ENCODE assay signal across 15 cellular contexts in the genomic region with DNA sequence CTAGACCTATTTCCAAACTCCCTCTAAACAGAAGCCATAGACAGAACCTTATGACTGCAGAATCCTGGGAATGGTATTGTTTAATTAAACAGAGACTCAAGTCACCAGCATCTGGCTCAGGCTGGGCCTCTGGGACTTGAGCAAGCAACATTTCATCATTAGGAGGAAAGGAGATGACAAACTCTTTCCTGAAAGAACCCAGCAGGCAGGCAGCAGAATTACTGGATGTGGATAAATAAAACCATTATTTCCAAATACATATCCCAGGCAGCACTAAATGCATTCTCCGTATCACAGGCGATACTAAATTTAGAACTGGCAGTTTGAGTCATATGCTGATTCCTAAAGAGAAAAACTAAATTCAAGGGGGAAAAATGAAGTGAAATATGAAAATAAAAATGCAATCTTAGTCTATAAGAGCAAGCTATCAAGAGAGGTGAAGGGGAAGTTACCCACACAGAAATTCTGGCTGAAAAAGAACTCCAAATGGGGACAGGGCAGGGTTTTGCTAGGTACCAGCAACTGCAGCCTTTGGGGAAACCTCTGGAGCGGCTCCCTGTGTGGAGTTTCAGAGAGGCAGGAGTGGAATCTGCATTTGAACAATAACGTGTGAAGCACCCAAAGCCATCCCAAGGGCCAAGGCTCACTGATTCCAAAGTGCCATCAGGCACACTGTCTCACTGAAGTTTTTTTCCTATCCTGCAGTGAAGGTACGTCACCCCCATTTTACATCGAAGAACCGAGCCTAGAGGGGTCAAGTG.
DNase-seq lines count a peak whose midpoint lies in the region; ATAC-seq and TF ChIP-seq lines count a peak whose summit lies in the region.
"Had no signal": no experiment of that assay in that cellular context is flagged by ENCODE, and none has a peak within 500 bp of the region (broad histone marks: within the 10 kb centered on the region; RNA-seq: fewer than 3 reads in every experiment).

No MANE protein-coding gene starts in this region.

- no peak overlapping the region for H3K4me3 ChIP-seq in ascending aorta
- H3K4me3 ChIP-seq in fibroblast of villous mesenchyme (ENCODE audit: low read depth, low read length) = no peak overlapping the region

- H3K9me3 ChIP-seq in ascending aorta = no peaks in the 10 kb centered on the region

- intact Hi-C loops in ascending aorta (cut with DNase I) = no loop called here
- intact Hi-C loops in sciatic nerve (cut with DNase I) = no loop called here

- CTCF ChIA-PET in GM10248 (lab: Yijun Ruan, JAX) = no interaction called here

- ATAC-seq in sciatic nerve (peak; percentile 77), HG02885 (IDR thresholded peaks at IDR 0.05; ENCODE audit: poor library complexity, unreplicated experiment) (no peak), HG03175 (IDR thresholded peaks at IDR 0.05; ENCODE audit: unreplicated experiment) (no peak)
- ATAC-seq: stimulated activated naive CD8-positive, alpha-beta T cell treated with anti-CD3 and anti-CD28 coated beads, Interleukin-15, Interleukin-2, amounts not matched to agents 100 U/mL and 50 U/mL, for 24 hours had no signal

- no peaks in the 10 kb centered on the region for H3K36me3 ChIP-seq in ascending aorta

- H3K27ac ChIP-seq in ascending aorta = peak overlapping the region; percentile 34 to 48
- H3K27ac ChIP-seq: VCaP had no signal

- H3K27me3 ChIP-seq in ascending aorta = no peaks in the 10 kb centered on the region

- DNase-seq in ELR (ENCODE audit: low read depth) = peak; percentile 8
- peak in 1 of 2 donors; percentile 77 for DNase-seq in ascending aorta (ENCODE audit: low spot score in 2 of 2)
- peak; percentile 77 for DNase-seq in fibroblast of villous mesenchyme (ENCODE audit: low read depth)
- no peak for DNase-seq in sciatic nerve (ENCODE audit: low spot score)
- no peak for DNase-seq in GM10248 (ENCODE audit: extremely low spot score)
- no peak for DNase-seq in NCI-H1048 (lab: John Stamatoyannopoulos, UW)
- DNase-seq: activated CD8-positive, alpha-beta memory T cell treated with anti-CD3 and anti-CD28 coated beads, Interleukin-2, amount 50 U/mL, for 48 hours; activated naive CD8-positive, alpha-beta T cell treated with anti-CD3 and anti-CD28 coated beads, Interleukin-2, amount 10 ng/mL, durations not matched to agents 7 days and 5 days; effector memory CD4-positive, alpha-beta T cell; NCI-H1694; SIG-M5; stimulated activated naive CD8-positive, alpha-beta T cell treated with anti-CD3 and anti-CD28 coated beads, Interleukin-15, Interleukin-2, amounts not matched to agents 100 U/mL and 50 U/mL, for 24 hours had no signal

- POLR2A ChIA-PET in GM10248 (lab: Yijun Ruan, JAX) = no interaction called here

- H3K4me1 ChIP-seq in ascending aorta = peaks cover 0 to 14% of the 10 kb centered on the region in 2 donors

- TF ChIP-seq CTCF in ascending aorta (IDR thresholded peaks at IDR 0.05) (no peak), fibroblast of villous mesenchyme (IDR thresholded peaks at IDR 0.05; ENCODE audit: insufficient read depth, low read depth, low read length) (no peak), GM10248 (IDR thresholded peaks at IDR 0.05; ENCODE audit: control extremely low read depth, extremely low read depth, low read depth, missing control alignments) (no peak)

Comparison
In these comparisons a context has a peak if more than half of its experiments do, and no peak if none do; other contexts are left out.
1. DNase-seq: peak in ELR (single experiment) and fibroblast of villous mesenchyme (single experiment); none in sciatic nerve (single experiment), GM10248 (single experiment) and NCI-H1048 (single experiment).